In the genomic region with DNA sequence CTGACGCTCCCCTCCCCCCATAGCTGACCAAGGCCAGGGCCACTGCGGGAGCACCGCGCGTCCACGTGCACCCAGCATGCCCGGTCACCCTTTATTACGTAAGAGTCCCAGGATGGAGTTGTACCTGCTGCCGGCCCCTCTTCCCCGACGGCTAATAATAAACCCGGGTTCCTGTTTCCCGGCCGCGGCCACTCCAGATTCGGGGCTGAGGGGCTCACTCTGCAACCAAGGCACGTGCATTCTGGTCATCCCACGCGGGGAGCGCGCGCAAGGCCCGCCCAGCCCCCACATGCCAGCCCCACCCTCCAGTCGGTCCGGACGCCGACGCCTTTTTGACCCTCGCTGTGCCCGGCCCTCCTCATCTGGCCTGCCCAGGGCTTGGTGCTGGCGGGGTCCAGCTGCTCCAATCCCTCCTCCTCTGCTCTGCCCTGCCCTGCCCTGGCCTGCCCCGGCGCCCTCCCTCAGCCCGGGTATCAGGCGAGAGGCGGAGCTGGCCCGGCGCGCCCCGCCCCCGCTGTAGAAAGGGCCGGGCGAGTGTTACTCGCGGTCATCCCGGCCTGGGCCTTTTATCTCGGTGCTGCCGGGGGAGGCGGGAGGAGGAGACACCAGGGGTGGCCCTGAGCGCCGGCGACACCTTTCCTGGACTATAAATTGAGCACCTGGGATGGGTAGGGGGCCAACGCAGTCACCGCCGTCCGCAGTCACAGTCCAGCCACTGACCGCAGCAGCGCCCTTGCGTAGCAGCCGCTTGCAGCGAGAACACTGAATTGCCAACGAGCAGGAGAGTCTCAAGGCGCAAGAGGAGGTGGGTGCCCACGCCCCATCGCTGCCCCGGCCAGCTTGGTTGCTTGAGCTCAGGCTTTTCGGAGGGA, we compare ENCODE assay signal across 8 cellular contexts. TPM values are rescaled to one million over a fixed set of nuclear protein-coding genes. Genes with fewer than 3 reads are reported as not detected.
A peak's percentile ranks its signal among the peaks of the same experiment; 100 is the strongest.
DNase-seq lines count a peak whose midpoint lies in the region; ATAC-seq and TF ChIP-seq lines count a peak whose summit lies in the region.

No MANE protein-coding gene starts in this region.

- peaks cover 47% of the 10 kb centered on the region for H3K36me3 Mint-ChIP-seq in Caco-2 (ENCODE audit: insufficient read depth, unreplicated experiment)

- H3K36me3 ChIP-seq in Caco-2 (ENCODE audit: control insufficient read depth, insufficient read depth, low read length) = no peaks in the 10 kb centered on the region

- CTCF ChIA-PET in Caco-2 (lab: Charles Lee) = no interaction called here

- POLR2A ChIA-PET in Caco-2 (lab: Charles Lee) = interaction anchor here (0.6 kb wide), 1 partner anchor 214 kb away, joined by 3 read pairs; no protein-coding TSS in a partner anchor

- peak overlapping the region; percentile 81 for H3K4me3 ChIP-seq in Caco-2 (ENCODE audit: low read depth, low read length)
- H3K4me3 ChIP-seq in HL-60 (replicated peaks; ENCODE audit: insufficient read depth, low read length) = peak overlapping the region; percentile 57
- peak overlapping the region; percentile 76 for H3K4me3 ChIP-seq in epithelial cell of proximal tubule (ENCODE audit: low read depth, low read length)
- H3K4me3 ChIP-seq in mononuclear cell (ENCODE audit: low read length) = peak overlapping the region; percentile 65

- intact Hi-C loops in Caco-2 (cut with micrococcal nuclease; ENCODE audit: unreplicated experiment) = no loop called here

- no TSS peak for BruUV-seq in Caco-2 (replicated peaks; lab: Mats Ljungman, UMichigan)

- H3K4me3 Mint-ChIP-seq in Caco-2 (ENCODE audit: unreplicated experiment) = peak overlapping the region; percentile 96

- peak overlapping the region; percentile 93 for H3K27ac Mint-ChIP-seq in Caco-2 (ENCODE audit: unreplicated experiment)

- peak; percentile 91 to 93 for DNase-seq in Caco-2
- peak; percentile 78 to 79 for DNase-seq in HL-60 (ENCODE audit: low read depth in 1 of 2, low spot score in 1 of 2)
- peak; percentile 81 for DNase-seq in NOMO-1 treated with DMSO at 0.1 percent for 48 hours (lab: John Stamatoyannopoulos, UW; ENCODE audit: unreplicated experiment)
- DNase-seq in activated T-cell treated with anti-CD3 and anti-CD28 coated beads for 24 hours (ENCODE audit: low read depth) = peak; percentile 65
- no peak for DNase-seq in epithelial cell of proximal tubule (ENCODE audit: low read depth)
- peak; percentile 5 to 59 (median 34) for DNase-seq in stimulated activated naive CD4-positive, alpha-beta T cell (lab: John Stamatoyannopoulos, UW)

- no peaks in the 10 kb centered on the region for H3K9me3 ChIP-seq in Caco-2
- H3K9me3 ChIP-seq in mononuclear cell (ENCODE audit: low read depth, low read length) = no peaks in the 10 kb centered on the region

- H3K9me3 Mint-ChIP-seq in Caco-2 (ENCODE audit: unreplicated experiment) = no peaks in the 10 kb centered on the region

- H3K27me3 Mint-ChIP-seq in Caco-2 (ENCODE audit: insufficient read depth, unreplicated experiment) = no peaks in the 10 kb centered on the region

- peak; percentile 47 for ATAC-seq in GM21360 (IDR thresholded peaks at IDR 0.05; ENCODE audit: unreplicated experiment)

- peak overlapping the region; percentile 96 for H3K27ac ChIP-seq in HL-60 (replicated peaks)

- H3K4me1 Mint-ChIP-seq in Caco-2 (ENCODE audit: low read depth, unreplicated experiment) = no peaks in the 10 kb centered on the region

- H3K4me1 ChIP-seq in Caco-2 (peaks cover 14% of the 10 kb centered on the region), mononuclear cell (ENCODE audit: insufficient read depth, low read length) (peaks cover 35% of the 10 kb centered on the region)

- TF ChIP-seq CTCF in Caco-2 (IDR thresholded peaks at IDR 0.05; ENCODE audit: insufficient read depth in 1 of 2, low read depth in 1 of 2, low read length in 1 of 2, severe bottlenecking in 1 of 2, unreplicated experiment in 1 of 2) (no peak), HL-60 (IDR thresholded peaks at IDR 0.05; ENCODE audit: insufficient read depth, low read length) (no peak), epithelial cell of proximal tubule (conservative IDR thresholded peaks at IDR 0.05; ENCODE audit: low read depth, low read length) (no peak)

- H3K27me3 ChIP-seq in Caco-2 (replicated peaks; ENCODE audit: control insufficient read depth, insufficient read depth, low read length) (no peaks in the 10 kb centered on the region), HL-60 (ENCODE audit: insufficient read depth, poor library complexity, severe bottlenecking) (no peaks in the 10 kb centered on the region), mononuclear cell (ENCODE audit: insufficient read depth, low read length) (no peaks in the 10 kb centered on the region)

RNA-seq across cellular contexts. Expression of a gene that starts 2.6 kb away (rescaled TPM):
- total RNA-seq in Caco-2 (2022) (35.5 and 40.6 TPM in 2 replicates), epithelial cell of proximal tubule (70.2 and 75.6 TPM in 2 replicates), mononuclear cell (61.2 TPM)
